25 cellular contexts compared by ENCODE assay signal in the genomic region with DNA sequence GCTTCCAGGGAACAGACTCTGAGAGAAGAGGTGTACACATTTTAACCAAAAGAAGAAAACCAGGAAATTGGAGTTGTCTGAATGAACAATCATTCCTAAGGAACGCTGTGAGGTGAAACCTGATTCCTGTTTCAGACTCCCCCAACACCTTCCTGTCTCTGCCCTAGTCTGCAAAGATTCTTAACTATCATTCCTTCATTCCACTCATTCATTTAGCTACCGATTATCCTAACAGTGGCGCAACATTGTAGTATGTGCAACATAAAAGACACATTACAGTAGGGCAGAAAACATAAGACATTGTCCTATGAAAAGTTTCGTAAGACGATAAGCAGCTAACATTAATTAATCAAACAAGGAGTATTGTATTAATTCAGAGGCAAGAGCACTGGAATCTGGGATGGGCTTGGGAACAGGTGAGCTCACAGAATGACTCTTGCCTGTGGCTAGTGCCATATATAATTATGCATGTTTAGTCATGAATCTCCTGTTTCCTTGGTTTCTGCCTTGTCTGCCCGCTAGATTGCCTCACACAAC.
DNase-seq lines count a peak whose midpoint lies in the region; TF ChIP-seq lines count a peak whose summit lies in the region.
"Had no signal": no experiment of that assay in that cellular context is flagged by ENCODE, and none has a peak within 500 bp of the region (broad histone marks: within the 10 kb centered on the region; RNA-seq: fewer than 3 reads in every experiment).

No MANE protein-coding gene starts in this region.

- TF ChIP-seq EP300 in Ishikawa (IDR thresholded peaks at IDR 0.05; ENCODE audit: borderline replicate concordance) = peak; percentile 58; the same call in 1 of the 2 replicates

- no peak for TF ChIP-seq CTCF in choroid plexus epithelial cell (conservative IDR thresholded peaks at IDR 0.05; ENCODE audit: low read depth, low read length)

- H3K4me3 ChIP-seq in choroid plexus epithelial cell (ENCODE audit: low read depth, low read length) = no peak overlapping the region
- H3K4me3 ChIP-seq in skin epidermis = no peak overlapping the region
- H3K4me3 ChIP-seq: ascending aorta, heart left ventricle, upper lobe of left lung had no signal

- H3K27ac ChIP-seq in skin epidermis = peak overlapping the region in 14 of 21 experiments; percentile 2 to 71 (median 38)
- H3K27ac ChIP-seq: ascending aorta, heart left ventricle, upper lobe of left lung had no signal

- no peak for TF ChIP-seq RAD21 in Ishikawa (IDR thresholded peaks at IDR 0.05; ENCODE audit: low read depth)

- DNase-seq in choroid plexus epithelial cell (ENCODE audit: low read depth) (peak; percentile 19), kidney glomerular epithelial cell (lab: John Stamatoyannopoulos, UW) (peak; percentile 49), LoVo (ENCODE audit: low spot score) (no peak), NCI-H510A (lab: John Stamatoyannopoulos, UW) (no peak)
- no peak for DNase-seq in activated CD8-positive, alpha-beta memory T cell treated with anti-CD3 and anti-CD28 coated beads, Interleukin-2, amount 50 U/mL, for 4 hours
- no peak for DNase-seq in stimulated activated CD4-positive, alpha-beta T cell treated with anti-CD3 and anti-CD28 coated beads, Interleukin-12 subunit alpha, Interleukin-12 subunit beta, amount 100 ng/mL, for 4 hours
- DNase-seq: activated CD4-positive, CD25-positive, alpha-beta regulatory T cell; activated CD8-positive, alpha-beta T cell treated with anti-CD3 and anti-CD28 coated beads for 36 hours; activated naive CD4-positive, alpha-beta T cell treated with anti-CD3 and anti-CD28 coated beads, Interleukin-2, amount 10 ng/mL, durations not matched to agents 7 days and 5 days; activated T-cell treated with anti-CD3 and anti-CD28 coated beads, Interleukin-2, amount 50 U/mL, for 24 hours; CD4-positive, alpha-beta T cell; DMS53; effector CD8-positive, alpha-beta T cell; heart left ventricle; immature natural killer cell; natural killer cell; NCI-H524 treated with DMSO at 0.1 percent for 48 hours; RPMI8226; small intestine; stimulated activated CD4-positive, alpha-beta T cell treated with anti-CD3 and anti-CD28 coated beads, Interleukin-4, amount 100 ng/mL, for 1 hour; stimulated activated naive CD8-positive, alpha-beta T cell treated with anti-CD3 and anti-CD28 coated beads, Interleukin-15, amount 100 ng/mL, for 72 hours; upper lobe of left lung had no signal

TF ChIP-seq in Ishikawa, 13 proteins besides CTCF, POLR2A, EP300 and RAD21:
- TF ChIP-seq ZBTB7A (IDR thresholded peaks at IDR 0.05; ENCODE audit: low read depth) = no peak
- TF ChIP-seq, protein P1, sequence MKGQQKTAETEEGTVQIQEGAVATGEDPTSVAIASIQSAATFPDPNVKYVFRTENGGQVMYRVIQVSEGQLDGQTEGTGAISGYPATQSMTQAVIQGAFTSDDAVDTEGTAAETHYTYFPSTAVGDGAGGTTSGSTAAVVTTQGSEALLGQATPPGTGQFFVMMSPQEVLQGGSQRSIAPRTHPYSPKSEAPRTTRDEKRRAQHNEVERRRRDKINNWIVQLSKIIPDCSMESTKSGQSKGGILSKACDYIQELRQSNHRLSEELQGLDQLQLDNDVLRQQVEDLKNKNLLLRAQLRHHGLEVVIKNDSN (IDR thresholded peaks at IDR 0.05) = no peak
- TF ChIP-seq REST (IDR thresholded peaks at IDR 0.05; ENCODE audit: low read depth) = no peak
- no peak for TF ChIP-seq TEAD4 (IDR thresholded peaks at IDR 0.05)
- TF ChIP-seq NFIC (IDR thresholded peaks at IDR 0.05) = no peak
- TF ChIP-seq CEBPB (IDR thresholded peaks at IDR 0.05) = peak; percentile 61
- no peak for TF ChIP-seq MAX (IDR thresholded peaks at IDR 0.05)
- TF ChIP-seq EGR1 (IDR thresholded peaks at IDR 0.05) = no peak
- TF ChIP-seq YY1 (IDR thresholded peaks at IDR 0.05; ENCODE audit: low read depth) = no peak

Comparison
In these comparisons a context has a peak if more than half of its experiments do, and no peak if none do; other contexts are left out.
1. DNase-seq: peak in choroid plexus epithelial cell (single experiment) and kidney glomerular epithelial cell (single experiment); none in LoVo (single experiment), NCI-H510A (single experiment), activated CD8-positive, alpha-beta memory T cell treated with anti-CD3 and anti-CD28 coated beads, Interleukin-2, amount 50 U/mL, for 4 hours (single experiment) and stimulated activated CD4-positive, alpha-beta T cell treated with anti-CD3 and anti-CD28 coated beads, Interleukin-12 subunit alpha, Interleukin-12 subunit beta, amount 100 ng/mL, for 4 hours (single experiment).